ENCODE assay signal across 8 cellular contexts in genomic region chrX:129655547-129656248, GRCh38. TPM values are rescaled to one million over a fixed set of nuclear protein-coding genes. Genes with fewer than 3 reads are reported as not detected.
A peak's percentile ranks its signal among the peaks of the same experiment; 100 is the strongest.
DNase-seq lines count a peak whose midpoint lies in the region; ATAC-seq and TF ChIP-seq lines count a peak whose summit lies in the region.
"Had no signal": no experiment of that assay in that cellular context is flagged by ENCODE, and none has a peak within 500 bp of the region (broad histone marks: within the 10 kb centered on the region; RNA-seq: fewer than 3 reads in every experiment).

No MANE protein-coding gene starts in this region.

- H3K9me3 ChIP-seq in HUES64 (ENCODE audit: insufficient read depth, low read depth, low read length) (no peaks in the 10 kb centered on the region), upper lobe of right lung (no peaks in the 10 kb centered on the region)

- H3K27ac ChIP-seq in HUES64 (ENCODE audit: low read depth, low read length) = no peak overlapping the region
- no peak overlapping the region for H3K27ac ChIP-seq in upper lobe of right lung

- no peaks in the 10 kb centered on the region for H3K36me3 ChIP-seq in HUES64 (ENCODE audit: insufficient read depth, low read length)
- no peaks in the 10 kb centered on the region for H3K36me3 ChIP-seq in upper lobe of right lung

- peaks cover 11% of the 10 kb centered on the region for H3K27me3 Mint-ChIP-seq in activated T-helper 1 cell treated with anti-CD3 and anti-CD28 coated beads, Interleukin-12 subunit alpha, Interleukin-12 subunit beta, Interleukin-2, Interleukin-4 antibody, amounts not matched to agents 30 ng/mL and 10 ng/mL and 1 ng/mL, durations not matched to agents 14 hours and 24 hours and 36 hours (ENCODE audit: insufficient read depth)
- H3K27me3 Mint-ChIP-seq in mesothelial cell of epicardium (ENCODE audit: low read depth) = peaks cover 44% of the 10 kb centered on the region

- H3K4me1 ChIP-seq in HUES64 (ENCODE audit: insufficient read depth, low read length) (peaks cover 6% of the 10 kb centered on the region), upper lobe of right lung (no peaks in the 10 kb centered on the region)

- H3K4me3 Mint-ChIP-seq in activated T-helper 1 cell treated with anti-CD3 and anti-CD28 coated beads, Interleukin-12 subunit alpha, Interleukin-12 subunit beta, Interleukin-2, Interleukin-4 antibody, amounts not matched to agents 30 ng/mL and 10 ng/mL and 1 ng/mL, durations not matched to agents 14 hours and 24 hours and 36 hours = peak overlapping the region; percentile 57
- H3K4me3 Mint-ChIP-seq in mesothelial cell of epicardium = peak overlapping the region; percentile 63

- H3K4me3 ChIP-seq in HUES64 (ENCODE audit: low read length) (peak overlapping the region; percentile 56; the same call in 1 of the 2 replicates), upper lobe of right lung (no peak overlapping the region)

- TF ChIP-seq CTCF in mesothelial cell of epicardium (IDR thresholded peaks at IDR 0.05; ENCODE audit: unreplicated experiment) (no peak), upper lobe of right lung (IDR thresholded peaks at IDR 0.05) (no peak)

- no peak overlapping the region for H3K9ac ChIP-seq in HUES64 (ENCODE audit: low read depth, low read length)

- 36% methylated on average over 10 of the region's 11 CpGs for WGBS in HUES64

- H3K27me3 ChIP-seq in HUES64 (ENCODE audit: insufficient read depth, low read length) = peaks cover 58% of the 10 kb centered on the region
- no peaks in the 10 kb centered on the region for H3K27me3 ChIP-seq in upper lobe of right lung

- DNase-seq in DMS79 treated with DMSO at 0.1 percent for 48 hours (lab: John Stamatoyannopoulos, UW) = peak; percentile 28
- no peak for DNase-seq in activated T-helper 1 cell treated with anti-CD3 and anti-CD28 coated beads, Interleukin-12 subunit alpha, Interleukin-12 subunit beta, Interleukin-2, Interleukin-4 antibody, amounts not matched to agents 30 ng/mL and 10 ng/mL and 1 ng/mL, durations not matched to agents 14 hours and 24 hours and 36 hours (ENCODE audit: low spot score)
- DNase-seq in mesothelial cell of epicardium (ENCODE audit: low spot score in 2 of 2, unreplicated experiment in 2 of 2) = no peak
- no peak for DNase-seq in upper lobe of right lung
- DNase-seq in Ammon's horn (ENCODE audit: low spot score) = no peak
- no peak for DNase-seq in KG1 (lab: John Stamatoyannopoulos, UW)
- DNase-seq: NCI-H446 treated with DMSO at 0.1 percent for 48 hours had no signal

- no peak for ATAC-seq in upper lobe of right lung

- no peaks in the 10 kb centered on the region for H3K9me3 Mint-ChIP-seq in activated T-helper 1 cell treated with anti-CD3 and anti-CD28 coated beads, Interleukin-12 subunit alpha, Interleukin-12 subunit beta, Interleukin-2, Interleukin-4 antibody, amounts not matched to agents 30 ng/mL and 10 ng/mL and 1 ng/mL, durations not matched to agents 14 hours and 24 hours and 36 hours
- H3K9me3 Mint-ChIP-seq in mesothelial cell of epicardium = peaks cover 7% of the 10 kb centered on the region

- H3K27ac Mint-ChIP-seq in activated T-helper 1 cell treated with anti-CD3 and anti-CD28 coated beads, Interleukin-12 subunit alpha, Interleukin-12 subunit beta, Interleukin-2, Interleukin-4 antibody, amounts not matched to agents 30 ng/mL and 10 ng/mL and 1 ng/mL, durations not matched to agents 14 hours and 24 hours and 36 hours = no peak overlapping the region
- no peak overlapping the region for H3K27ac Mint-ChIP-seq in mesothelial cell of epicardium

- H3K36me3 Mint-ChIP-seq in activated T-helper 1 cell treated with anti-CD3 and anti-CD28 coated beads, Interleukin-12 subunit alpha, Interleukin-12 subunit beta, Interleukin-2, Interleukin-4 antibody, amounts not matched to agents 30 ng/mL and 10 ng/mL and 1 ng/mL, durations not matched to agents 14 hours and 24 hours and 36 hours (ENCODE audit: low read depth) = no peaks in the 10 kb centered on the region
- H3K36me3 Mint-ChIP-seq in mesothelial cell of epicardium = no peaks in the 10 kb centered on the region

- intact Hi-C loops in activated T-helper 1 cell treated with anti-CD3 and anti-CD28 coated beads, Interleukin-12 subunit alpha, Interleukin-12 subunit beta, Interleukin-2, Interleukin-4 antibody, amounts not matched to agents 30 ng/mL and 10 ng/mL and 1 ng/mL, durations not matched to agents 14 hours and 24 hours and 36 hours (cut with micrococcal nuclease) = loop anchor here (1.0 kb wide), 1 partner anchor 126 kb away; no protein-coding TSS in a partner anchor
- intact Hi-C loops in upper lobe of right lung (cut with DNase I) = no loop called here

- peaks cover 6% of the 10 kb centered on the region for H3K4me1 Mint-ChIP-seq in activated T-helper 1 cell treated with anti-CD3 and anti-CD28 coated beads, Interleukin-12 subunit alpha, Interleukin-12 subunit beta, Interleukin-2, Interleukin-4 antibody, amounts not matched to agents 30 ng/mL and 10 ng/mL and 1 ng/mL, durations not matched to agents 14 hours and 24 hours and 36 hours (ENCODE audit: low read depth)
- peaks cover 4% of the 10 kb centered on the region for H3K4me1 Mint-ChIP-seq in mesothelial cell of epicardium

RNA-seq across cellular contexts. Expression of gene APLN, which starts 0.9 kb away (rescaled TPM):
- polyA plus RNA-seq in HUES64 (2013, experiment 1 of 2) = 1.1 TPM
- polyA plus RNA-seq in HUES64 (2013, experiment 2 of 2) = 2.7 TPM
- total RNA-seq in activated T-helper 1 cell treated with anti-CD3 and anti-CD28 coated beads, Interleukin-12 subunit alpha, Interleukin-12 subunit beta, Interleukin-2, Interleukin-4 antibody, amounts not matched to agents 30 ng/mL and 10 ng/mL and 1 ng/mL, durations not matched to agents 14 hours and 24 hours and 36 hours = 0.12 and 0.26 TPM in 2 replicates
- 0.29 to 0.54 TPM (median 0.33 TPM) in 3 replicates for total RNA-seq in mesothelial cell of epicardium
- total RNA-seq in upper lobe of right lung = 7.9 TPM
